8 cellular contexts compared by ENCODE assay signal in genomic region chr10:110426294-110427153, GRCh38.
DNase-seq lines count a peak whose midpoint lies in the region; TF ChIP-seq lines count a peak whose summit lies in the region.

No MANE protein-coding gene starts in this region.

- no peaks in the 10 kb centered on the region for H3F3A ChIP-seq in OCI-LY1 (ENCODE audit: insufficient read depth, low read length)

- no peak overlapping the region for H2BK5ac ChIP-seq in trophoblast cell (ENCODE audit: low read depth, low read length, poor library complexity)

- H2BK120ac ChIP-seq in trophoblast cell (ENCODE audit: insufficient read depth, low read length, poor library complexity), result peak overlapping the region; percentile 18

- no peak overlapping the region; the same call in 1 of the 2 replicates for H3K9ac ChIP-seq in OCI-LY1 (ENCODE audit: low read length)
- H3K9ac ChIP-seq in duodenal mucosa (ENCODE audit: low read depth in 1 of 2, low read length in 2 of 2), result no peak overlapping the region
- no peak overlapping the region for H3K9ac ChIP-seq in trophoblast cell (ENCODE audit: low read length)

- H3K18ac ChIP-seq in trophoblast cell (ENCODE audit: low read length), result no peak overlapping the region

- H3K9me2 ChIP-seq in OCI-LY1 (ENCODE audit: low read depth, low read length), result no peaks in the 10 kb centered on the region

- H2AFZ ChIP-seq in OCI-LY1 (ENCODE audit: low read length) (no peak overlapping the region), trophoblast cell (ENCODE audit: insufficient read depth, low read length, poor library complexity) (no peak overlapping the region)

- no peak overlapping the region for H2AK5ac ChIP-seq in trophoblast cell (ENCODE audit: low read length)

- H3K27ac ChIP-seq in OCI-LY1 (ENCODE audit: low read depth, low read length, poor library complexity, severe bottlenecking), result peak overlapping the region; percentile 74
- H3K27ac ChIP-seq in duodenal mucosa (ENCODE audit: low read depth, low read length), result peak overlapping the region; percentile 22
- H3K27ac ChIP-seq in trophoblast cell (ENCODE audit: low read depth, low read length), result no peak overlapping the region
- no peak overlapping the region for H3K27ac ChIP-seq in effector memory CD4-positive, alpha-beta T cell (ENCODE audit: insufficient read depth, low read length, poor library complexity, severe bottlenecking)

- peak; percentile 64 for DNase-seq in GM12865 (ENCODE audit: low read depth)
- peak; percentile 35 to 73 for DNase-seq in trophoblast cell
- DNase-seq in NCI-H2081 (lab: John Stamatoyannopoulos, UW), result no peak
- DNase-seq in COLO668 (lab: John Stamatoyannopoulos, UW; ENCODE audit: unreplicated experiment), result no peak
- DNase-seq in effector memory CD4-positive, alpha-beta T cell, result no peak
- no peak for DNase-seq in LoVo (ENCODE audit: low spot score)

- H3K9me3 ChIP-seq in OCI-LY1 (ENCODE audit: low read length) (no peaks in the 10 kb centered on the region), duodenal mucosa (ENCODE audit: control insufficient read depth in 1 of 2, low read length in 2 of 2) (no peaks in the 10 kb centered on the region), trophoblast cell (ENCODE audit: insufficient read depth, low read depth, low read length) (no peaks in the 10 kb centered on the region)
- H3K9me3 ChIP-seq in effector memory CD4-positive, alpha-beta T cell (ENCODE audit: control insufficient read depth, low read length), result no peaks in the 10 kb centered on the region

- H3K4me1 ChIP-seq in OCI-LY1 (ENCODE audit: insufficient read depth, low read length, severe bottlenecking), result peaks cover 65% of the 10 kb centered on the region
- H3K4me1 ChIP-seq in duodenal mucosa (ENCODE audit: control insufficient read depth in 1 of 2, insufficient read depth in 2 of 2, low read length in 2 of 2), result peaks cover 6 to 7% of the 10 kb centered on the region in 2 donors
- H3K4me1 ChIP-seq in trophoblast cell (ENCODE audit: control insufficient read depth in 1 of 2, insufficient read depth in 2 of 2, low read length in 2 of 2), result peaks cover 5 to 6% of the 10 kb centered on the region in 2 experiments
- H3K4me1 ChIP-seq in effector memory CD4-positive, alpha-beta T cell (ENCODE audit: control insufficient read depth, insufficient read depth, low read length, poor library complexity, severe bottlenecking), result no peaks in the 10 kb centered on the region

- H3K79me2 ChIP-seq in OCI-LY1 (ENCODE audit: insufficient read depth, low read length), result no peaks in the 10 kb centered on the region
- no peaks in the 10 kb centered on the region for H3K79me2 ChIP-seq in trophoblast cell (ENCODE audit: control insufficient read depth, insufficient read depth, low read length, poor library complexity)

- H3K36me3 ChIP-seq in OCI-LY1 (ENCODE audit: insufficient read depth, low read length), result no peaks in the 10 kb centered on the region
- no peaks in the 10 kb centered on the region for H3K36me3 ChIP-seq in duodenal mucosa (ENCODE audit: control insufficient read depth in 1 of 2, insufficient read depth in 2 of 2, low read length in 2 of 2)
- H3K36me3 ChIP-seq in trophoblast cell (ENCODE audit: control insufficient read depth in 1 of 2, insufficient read depth in 2 of 2, low read length in 2 of 2), result no peaks in the 10 kb centered on the region
- no peaks in the 10 kb centered on the region for H3K36me3 ChIP-seq in effector memory CD4-positive, alpha-beta T cell (ENCODE audit: control insufficient read depth, insufficient read depth, low read length)

- H3K4me2 ChIP-seq in OCI-LY1 (ENCODE audit: low read length), result peak overlapping the region; percentile 31; the same call in 1 of the 2 replicates
- H3K4me2 ChIP-seq in trophoblast cell (ENCODE audit: low read length), result no peak overlapping the region

- H3K4me3 ChIP-seq in GM12865 (ENCODE audit: low read depth, low read length), result no peak overlapping the region
- no peak overlapping the region for H3K4me3 ChIP-seq in OCI-LY1 (ENCODE audit: low read depth, low read length, poor library complexity, severe bottlenecking)
- H3K4me3 ChIP-seq in duodenal mucosa (ENCODE audit: low read depth in 1 of 2, low read length in 2 of 2), result no peak overlapping the region
- H3K4me3 ChIP-seq in trophoblast cell (ENCODE audit: low read depth, low read length), result no peak overlapping the region
- H3K4me3 ChIP-seq in effector memory CD4-positive, alpha-beta T cell (ENCODE audit: insufficient read depth, low read depth, low read length, poor library complexity, severe bottlenecking), result no peak overlapping the region

- no peaks in the 10 kb centered on the region for H4K20me1 ChIP-seq in OCI-LY1 (ENCODE audit: insufficient read depth, low read length)

- H3K27me3 ChIP-seq in OCI-LY1 (ENCODE audit: insufficient read depth, low read length), result no peaks in the 10 kb centered on the region
- H3K27me3 ChIP-seq in duodenal mucosa (ENCODE audit: control insufficient read depth in 1 of 2, insufficient read depth in 2 of 2, low read length in 2 of 2), result no peaks in the 10 kb centered on the region
- no peaks in the 10 kb centered on the region for H3K27me3 ChIP-seq in trophoblast cell (ENCODE audit: insufficient read depth, low read length)
- no peaks in the 10 kb centered on the region for H3K27me3 ChIP-seq in effector memory CD4-positive, alpha-beta T cell (replicated peaks; ENCODE audit: control insufficient read depth, insufficient read depth, low read length, poor library complexity, severe bottlenecking)

- no peak overlapping the region for H4K8ac ChIP-seq in trophoblast cell (ENCODE audit: low read depth, low read length)

- H3K23ac ChIP-seq in trophoblast cell (ENCODE audit: low read length), result no peak overlapping the region

- no peak overlapping the region for H3K14ac ChIP-seq in trophoblast cell (ENCODE audit: low read length)

- peak overlapping the region; percentile 34 for H4K91ac ChIP-seq in trophoblast cell (ENCODE audit: low read depth, low read length)

- H4K12ac ChIP-seq in trophoblast cell (ENCODE audit: low read depth, low read length), result no peak overlapping the region

- no peak overlapping the region for H2BK12ac ChIP-seq in trophoblast cell (ENCODE audit: low read length)

- WGBS in trophoblast cell (ENCODE audit: extremely low coverage, insufficient coverage, insufficient read length), result no CpG with 5 or more reads among the region's 12 CpGs

- H3K79me1 ChIP-seq in trophoblast cell (ENCODE audit: low read length), result peaks cover 11% of the 10 kb centered on the region

- no peak overlapping the region for H3K4ac ChIP-seq in trophoblast cell (ENCODE audit: low read depth, low read length)

- no peak for TF ChIP-seq CTCF in GM12865 (IDR thresholded peaks at IDR 0.05; ENCODE audit: insufficient read depth, low read depth, low read length, missing control alignments)
- no peak for TF ChIP-seq CTCF in OCI-LY1 (IDR thresholded peaks at IDR 0.05; ENCODE audit: low read length)

Comparison
In these comparisons a context has a peak if more than half of its experiments do, and no peak if none do; other contexts are left out.
1. DNase-seq: peak in GM12865 (single experiment) and trophoblast cell (2 of 2); none in NCI-H2081 (0 of 2), COLO668 (single experiment), effector memory CD4-positive, alpha-beta T cell (0 of 3) and LoVo (single experiment).
2. H3K27ac ChIP-seq: peak in OCI-LY1 (single experiment) and duodenal mucosa (single experiment); none in trophoblast cell (single experiment) and effector memory CD4-positive, alpha-beta T cell (single experiment).